ENCODE assay signal across 11 cellular contexts in the genomic region with DNA sequence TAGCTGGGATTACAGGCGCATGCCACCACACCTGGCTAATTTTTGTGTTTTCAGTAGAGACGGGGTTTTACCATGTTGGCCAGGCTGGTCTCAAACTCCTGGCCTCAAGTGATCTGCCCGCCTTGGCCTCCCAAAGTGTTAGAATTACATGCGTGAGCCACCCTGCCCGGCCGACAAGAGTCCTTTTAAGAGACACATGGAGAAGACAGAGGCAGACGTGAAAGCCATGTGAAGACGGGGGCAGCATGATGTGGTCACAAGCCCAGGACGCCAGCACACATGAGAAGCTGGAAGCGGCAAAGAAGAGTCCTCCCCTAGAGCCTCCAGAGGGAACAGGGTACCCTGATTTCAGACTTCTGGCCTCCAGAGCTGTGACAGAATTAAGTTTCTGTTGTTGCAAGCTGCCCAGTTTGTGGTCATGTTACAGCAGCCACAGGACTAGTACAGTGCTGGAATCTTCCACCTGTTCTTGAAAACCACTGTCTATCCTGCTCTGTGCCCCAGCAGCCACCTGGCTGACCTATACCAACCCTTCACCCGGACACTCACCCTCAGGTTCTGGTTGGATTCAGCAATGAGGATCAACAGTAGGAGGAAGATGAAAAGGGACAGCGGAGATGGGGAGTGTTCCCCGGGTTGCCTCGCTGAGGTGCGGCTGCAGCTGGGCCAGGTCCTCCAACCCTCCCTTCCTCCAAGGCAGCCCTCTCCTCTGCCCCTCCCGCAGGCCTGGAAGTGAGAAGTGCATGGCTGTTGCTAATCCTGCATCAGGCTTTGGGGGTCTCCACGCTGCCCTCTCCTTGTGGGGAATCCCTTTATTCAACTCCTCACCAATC. TPM values are rescaled to one million over a fixed set of nuclear protein-coding genes. Genes with fewer than 3 reads are reported as not detected.
DNase-seq lines count a peak whose midpoint lies in the region; ATAC-seq and TF ChIP-seq lines count a peak whose summit lies in the region.
"Had no signal": no experiment of that assay in that cellular context is flagged by ENCODE, and none has a peak within 500 bp of the region (broad histone marks: within the 10 kb centered on the region; RNA-seq: fewer than 3 reads in every experiment).

No MANE protein-coding gene starts in this region.

- peak overlapping the region in 4 of 5 donors; percentile 11 to 49 (median 25) for H3K27ac ChIP-seq in stomach
- H3K27ac ChIP-seq in hepatocyte, result no peak overlapping the region

- peaks cover 75% of the 10 kb centered on the region for H4K20me1 ChIP-seq in hepatocyte (ENCODE audit: insufficient read depth, poor library complexity, severe bottlenecking)

- H3K36me3 ChIP-seq in stomach, result peaks cover 0 to 9% (median 4%) of the 10 kb centered on the region in 4 donors
- H3K36me3 ChIP-seq in hepatocyte (replicated peaks; ENCODE audit: insufficient read depth, low read depth), result no peaks in the 10 kb centered on the region

- TF ChIP-seq EP300 in stomach (IDR thresholded peaks at IDR 0.05), result no peak

- peaks cover 27% of the 10 kb centered on the region for H3K27me3 Mint-ChIP-seq in activated T-cell treated with anti-CD3 and anti-CD28 coated beads, Interleukin-2, amount 50 U/mL, for 24 hours
- no peaks in the 10 kb centered on the region for H3K27me3 Mint-ChIP-seq in activated T-helper 17 cell treated with anti-CD3 and anti-CD28 coated beads, Interleukin-2, amount 50 U/mL, for 72 hours
- H3K27me3 Mint-ChIP-seq in activated T-helper 1 cell treated with anti-CD3 and anti-CD28 coated beads, Interleukin-12 subunit alpha, Interleukin-12 subunit beta, Interleukin-2, Interleukin-4 antibody, amounts not matched to agents 30 ng/mL and 10 ng/mL and 1 ng/mL, durations not matched to agents 14 hours and 24 hours and 36 hours (ENCODE audit: insufficient read depth), result peaks cover 16% of the 10 kb centered on the region

- H3K4me1 Mint-ChIP-seq in activated T-cell treated with anti-CD3 and anti-CD28 coated beads, Interleukin-2, amount 50 U/mL, for 24 hours (ENCODE audit: low read depth), result peaks cover 93% of the 10 kb centered on the region
- peaks cover 66% of the 10 kb centered on the region for H3K4me1 Mint-ChIP-seq in activated T-helper 17 cell treated with anti-CD3 and anti-CD28 coated beads, Interleukin-2, amount 50 U/mL, for 72 hours
- peaks cover 94% of the 10 kb centered on the region for H3K4me1 Mint-ChIP-seq in activated T-helper 1 cell treated with anti-CD3 and anti-CD28 coated beads, Interleukin-12 subunit alpha, Interleukin-12 subunit beta, Interleukin-2, Interleukin-4 antibody, amounts not matched to agents 30 ng/mL and 10 ng/mL and 1 ng/mL, durations not matched to agents 14 hours and 24 hours and 36 hours (ENCODE audit: low read depth)

- peaks cover 1% of the 10 kb centered on the region for H3K9me3 Mint-ChIP-seq in activated T-cell treated with anti-CD3 and anti-CD28 coated beads, Interleukin-2, amount 50 U/mL, for 24 hours
- H3K9me3 Mint-ChIP-seq in activated T-helper 17 cell treated with anti-CD3 and anti-CD28 coated beads, Interleukin-2, amount 50 U/mL, for 72 hours, result no peaks in the 10 kb centered on the region
- H3K9me3 Mint-ChIP-seq in activated T-helper 1 cell treated with anti-CD3 and anti-CD28 coated beads, Interleukin-12 subunit alpha, Interleukin-12 subunit beta, Interleukin-2, Interleukin-4 antibody, amounts not matched to agents 30 ng/mL and 10 ng/mL and 1 ng/mL, durations not matched to agents 14 hours and 24 hours and 36 hours, result peaks cover 4% of the 10 kb centered on the region

- H3K4me3 Mint-ChIP-seq in activated T-cell treated with anti-CD3 and anti-CD28 coated beads, Interleukin-2, amount 50 U/mL, for 24 hours, result no peak overlapping the region
- H3K4me3 Mint-ChIP-seq in activated T-helper 17 cell treated with anti-CD3 and anti-CD28 coated beads, Interleukin-2, amount 50 U/mL, for 72 hours, result peak overlapping the region; percentile 23
- no peak overlapping the region for H3K4me3 Mint-ChIP-seq in activated T-helper 1 cell treated with anti-CD3 and anti-CD28 coated beads, Interleukin-12 subunit alpha, Interleukin-12 subunit beta, Interleukin-2, Interleukin-4 antibody, amounts not matched to agents 30 ng/mL and 10 ng/mL and 1 ng/mL, durations not matched to agents 14 hours and 24 hours and 36 hours

- H3K27me3 ChIP-seq in stomach (no peaks in the 10 kb centered on the region), hepatocyte (no peaks in the 10 kb centered on the region)

- peak; percentile 33 for DNase-seq in activated T-cell treated with anti-CD3 and anti-CD28 coated beads, Interleukin-2, amount 50 U/mL, for 24 hours
- DNase-seq in activated T-cell treated with anti-CD3 and anti-CD28 coated beads for 4 hours, result no peak
- peak; percentile 90 for DNase-seq in myocyte (ENCODE audit: low read depth)
- peak; percentile 24 for DNase-seq in stomach
- DNase-seq in SHP77 (lab: John Stamatoyannopoulos, UW), result no peak
- no peak for DNase-seq in hepatocyte (ENCODE audit: low spot score)
- DNase-seq in activated T-helper 1 cell treated with anti-CD3 and anti-CD28 coated beads, Interleukin-12 subunit alpha, Interleukin-12 subunit beta, Interleukin-2, Interleukin-4 antibody, amounts not matched to agents 30 ng/mL and 10 ng/mL and 1 ng/mL, durations not matched to agents 14 hours and 24 hours and 36 hours (ENCODE audit: low spot score), result no peak
- DNase-seq: DMS153, foreskin fibroblast had no signal

- H3K4me3 ChIP-seq in stomach (no peak overlapping the region), hepatocyte (no peak overlapping the region)
- H3K4me3 ChIP-seq: smooth muscle cell had no signal

- no peak for ATAC-seq in activated T-helper 17 cell treated with anti-CD3 and anti-CD28 coated beads, Interleukin-2, amount 50 U/mL, for 72 hours (replicated peaks)

- intact Hi-C loops in stomach (cut with DNase I; ENCODE audit: low total_unique reads), result no loop called here
- intact Hi-C loops in activated T-helper 1 cell treated with anti-CD3 and anti-CD28 coated beads, Interleukin-12 subunit alpha, Interleukin-12 subunit beta, Interleukin-2, Interleukin-4 antibody, amounts not matched to agents 30 ng/mL and 10 ng/mL and 1 ng/mL, durations not matched to agents 14 hours and 24 hours and 36 hours (cut with micrococcal nuclease), result no loop called here

- peaks cover 99% of the 10 kb centered on the region for H3K79me2 ChIP-seq in hepatocyte

- TF ChIP-seq POLR2A in stomach (IDR thresholded peaks at IDR 0.05), result no peak

- peaks cover 33% of the 10 kb centered on the region for H3K36me3 Mint-ChIP-seq in activated T-cell treated with anti-CD3 and anti-CD28 coated beads, Interleukin-2, amount 50 U/mL, for 24 hours (ENCODE audit: low read depth)
- H3K36me3 Mint-ChIP-seq in activated T-helper 17 cell treated with anti-CD3 and anti-CD28 coated beads, Interleukin-2, amount 50 U/mL, for 72 hours (ENCODE audit: low read depth), result peaks cover 36% of the 10 kb centered on the region
- H3K36me3 Mint-ChIP-seq in activated T-helper 1 cell treated with anti-CD3 and anti-CD28 coated beads, Interleukin-12 subunit alpha, Interleukin-12 subunit beta, Interleukin-2, Interleukin-4 antibody, amounts not matched to agents 30 ng/mL and 10 ng/mL and 1 ng/mL, durations not matched to agents 14 hours and 24 hours and 36 hours (ENCODE audit: low read depth), result peaks cover 29% of the 10 kb centered on the region

- H3K4me1 ChIP-seq in stomach (peaks cover 21 to 99% (median 84%) of the 10 kb centered on the region in 4 donors), hepatocyte (ENCODE audit: insufficient read depth) (peaks cover 22% of the 10 kb centered on the region)

- no peak overlapping the region for H3K4me2 ChIP-seq in hepatocyte

- no peak for TF ChIP-seq CTCF in stomach (IDR thresholded peaks at IDR 0.05)
- no peak for TF ChIP-seq CTCF in hepatocyte (IDR thresholded peaks at IDR 0.05; ENCODE audit: poor library complexity)

- H3K9me3 ChIP-seq in stomach (no peaks in the 10 kb centered on the region), hepatocyte (ENCODE audit: low read depth) (no peaks in the 10 kb centered on the region)

- no peaks in the 10 kb centered on the region for H3K9me2 ChIP-seq in hepatocyte (replicated peaks; ENCODE audit: insufficient read depth)

- H2AFZ ChIP-seq in hepatocyte, result no peak overlapping the region

- no peak overlapping the region for H3K27ac Mint-ChIP-seq in activated T-cell treated with anti-CD3 and anti-CD28 coated beads, Interleukin-2, amount 50 U/mL, for 24 hours
- no peak overlapping the region for H3K27ac Mint-ChIP-seq in activated T-helper 17 cell treated with anti-CD3 and anti-CD28 coated beads, Interleukin-2, amount 50 U/mL, for 72 hours
- H3K27ac Mint-ChIP-seq in activated T-helper 1 cell treated with anti-CD3 and anti-CD28 coated beads, Interleukin-12 subunit alpha, Interleukin-12 subunit beta, Interleukin-2, Interleukin-4 antibody, amounts not matched to agents 30 ng/mL and 10 ng/mL and 1 ng/mL, durations not matched to agents 14 hours and 24 hours and 36 hours, result no peak overlapping the region

- 68 to 83% (median 75%) methylated on average over 16 to 17 of the region's 17 CpGs for WGBS in stomach, 5 donors
- 88% methylated on average over 17 of the region's 17 CpGs for WGBS in hepatocyte (ENCODE audit: low lambda C conversion rate, missing lambda C conversion rate)

RNA-seq across cellular contexts. Expression of a gene that starts 16.9 kb away (rescaled TPM):
- total RNA-seq in activated T-helper 17 cell treated with anti-CD3 and anti-CD28 coated beads, Interleukin-2, amount 50 U/mL, for 72 hours, result 10 to 100 TPM; 10.5 to 17.0 TPM
- total RNA-seq in myocyte, result 82.4 and 86.7 TPM in 2 replicates
- 51.3 TPM for polyA plus RNA-seq in myocyte (2012)
- total RNA-seq in stomach, result 100 to 1,000 TPM in 1 of 5 donors, 10 to 100 TPM in 4; 13.4 to 105 (median 68.5) TPM
- 10 to 100 TPM; 31.3 to 44.0 (median 37.1) TPM for polyA plus RNA-seq in stomach
- total RNA-seq in hepatocyte, result 23.5 and 24.7 TPM in 2 replicates
- polyA plus RNA-seq in hepatocyte, result 29.0 and 35.3 TPM in 2 replicates
- 12.7 and 14.3 TPM in 2 replicates for total RNA-seq in activated T-helper 1 cell treated with anti-CD3 and anti-CD28 coated beads, Interleukin-12 subunit alpha, Interleukin-12 subunit beta, Interleukin-2, Interleukin-4 antibody, amounts not matched to agents 30 ng/mL and 10 ng/mL and 1 ng/mL, durations not matched to agents 14 hours and 24 hours and 36 hours

RNA-seq across cellular contexts. Expression of a gene that starts 43.7 kb away (rescaled TPM):
- 10 to 100 TPM; 14.7 to 23.3 TPM for total RNA-seq in activated T-helper 17 cell treated with anti-CD3 and anti-CD28 coated beads, Interleukin-2, amount 50 U/mL, for 72 hours
- total RNA-seq in myocyte (10.0 and 25.0 TPM in 2 replicates), stomach (100 to 1,000 TPM in 4 of 5 donors, 10 to 100 TPM in 1; 67.6 to 395 (median 160) TPM), hepatocyte (36.0 and 44.3 TPM in 2 replicates)
- 12.1 TPM for polyA plus RNA-seq in myocyte (2012)
- polyA plus RNA-seq in stomach (10 to 100 TPM; 52.1 to 69.6 (median 68.8) TPM), hepatocyte (31.8 and 33.1 TPM in 2 replicates)
- 26.6 and 29.5 TPM in 2 replicates for total RNA-seq in activated T-helper 1 cell treated with anti-CD3 and anti-CD28 coated beads, Interleukin-12 subunit alpha, Interleukin-12 subunit beta, Interleukin-2, Interleukin-4 antibody, amounts not matched to agents 30 ng/mL and 10 ng/mL and 1 ng/mL, durations not matched to agents 14 hours and 24 hours and 36 hours

Comparison
In these comparisons a context has a peak if more than half of its experiments do, and no peak if none do; other contexts are left out.
1. DNase-seq: peak in activated T-cell treated with anti-CD3 and anti-CD28 coated beads, Interleukin-2, amount 50 U/mL, for 24 hours (single experiment), myocyte (single experiment) and stomach (single experiment); none in activated T-cell treated with anti-CD3 and anti-CD28 coated beads for 4 hours (single experiment), SHP77 (0 of 2), hepatocyte (single experiment) and activated T-helper 1 cell treated with anti-CD3 and anti-CD28 coated beads, Interleukin-12 subunit alpha, Interleukin-12 subunit beta, Interleukin-2, Interleukin-4 antibody, amounts not matched to agents 30 ng/mL and 10 ng/mL and 1 ng/mL, durations not matched to agents 14 hours and 24 hours and 36 hours (single experiment).